ENCODE assay signal across 2 cellular contexts in genomic region chr17:60303406-60304099, GRCh38.
TF ChIP-seq lines count a peak whose summit lies in the region.

No MANE protein-coding gene starts in this region.

TF ChIP-seq in A549, 52 proteins besides CTCF, POLR2A, EP300 and RAD21 (continued from another document):
- TF ChIP-seq ELK1 (IDR thresholded peaks at IDR 0.05; ENCODE audit: low read depth, low read length): no peak
- no peak for TF ChIP-seq MAX (IDR thresholded peaks at IDR 0.05)
- no peak for TF ChIP-seq CBX8 (IDR thresholded peaks at IDR 0.05)
- TF ChIP-seq POLR2AphosphoS2 (conservative IDR thresholded peaks at IDR 0.05; ENCODE audit: low read length): no peak
- no peak for TF ChIP-seq KDM1A (IDR thresholded peaks at IDR 0.05; ENCODE audit: low read depth)
- no peak for TF ChIP-seq CHD4 (IDR thresholded peaks at IDR 0.05; ENCODE audit: borderline replicate concordance)
- TF ChIP-seq BHLHE40 (IDR thresholded peaks at IDR 0.05; ENCODE audit: low read depth, low read length): no peak
- no peak for TF ChIP-seq PHF8 (IDR thresholded peaks at IDR 0.05; ENCODE audit: borderline replicate concordance, low read depth)
- no peak for TF ChIP-seq HEYL (CRISPR knock-in tag; IDR thresholded peaks at IDR 0.05)
- TF ChIP-seq RNF2 (IDR thresholded peaks at IDR 0.05; ENCODE audit: borderline replicate concordance, low read depth): no peak
- no peak for TF ChIP-seq RFX5 (IDR thresholded peaks at IDR 0.05)
- no peak for TF ChIP-seq ESRRA (IDR thresholded peaks at IDR 0.05; ENCODE audit: borderline replicate concordance, low read length)
- no peak for TF ChIP-seq FOSB (CRISPR knock-in tag; IDR thresholded peaks at IDR 0.05)
- TF ChIP-seq HOXB13 (CRISPR knock-in tag; IDR thresholded peaks at IDR 0.05; ENCODE audit: low read depth): no peak

TF ChIP-seq in K562, 482 proteins besides CTCF, POLR2A, EP300 and RAD21 (continued from another document and continues in another):
- TF ChIP-seq TAF7 (tag; IDR thresholded peaks at IDR 0.05) (no peak), ZNF830 (CRISPR knock-in tag; IDR thresholded peaks at IDR 0.05) (no peak), ZNF197 (CRISPR knock-in tag; IDR thresholded peaks at IDR 0.05; ENCODE audit: low read depth) (no peak), MCM2 (IDR thresholded peaks at IDR 0.05; ENCODE audit: low read depth) (no peak), ETV5 (CRISPR knock-in tag; IDR thresholded peaks at IDR 0.05; ENCODE audit: low read depth) (no peak), SMARCE1 (IDR thresholded peaks at IDR 0.05) (peak; percentile 21; the same call in 1 of the 2 replicates), CEBPG (CRISPR knock-in tag; IDR thresholded peaks at IDR 0.05) (no peak), CEBPG (tag; conservative IDR thresholded peaks at IDR 0.05 in 1 of 2, IDR thresholded peaks at IDR 0.05 in 1 of 2) (peak; percentile 42 to 85; a peak in 2 of 4 replicates), ZNF134 (CRISPR knock-in tag; conservative IDR thresholded peaks at IDR 0.05) (no peak), POLR2G (IDR thresholded peaks at IDR 0.05; ENCODE audit: low read depth, low read length) (no peak), HNRNPH1 (optimal IDR thresholded peaks at IDR 0.05; ENCODE audit: low read depth, low read length) (no peak), TFE3 (CRISPR knock-in tag; IDR thresholded peaks at IDR 0.05) (no peak), MTA1 (IDR thresholded peaks at IDR 0.05; ENCODE audit: borderline replicate concordance) (no peak; the same call in 1 of the 2 replicates), FIP1L1 (IDR thresholded peaks at IDR 0.05; ENCODE audit: low read depth, low read length, poor library complexity, severe bottlenecking) (no peak), DPF2 (IDR thresholded peaks at IDR 0.05) (0 out of 2 replicates have a peak, but pooled peaks have one; percentile 19), ZKSCAN3 (CRISPR knock-in tag; IDR thresholded peaks at IDR 0.05) (no peak), ARID3B (CRISPR knock-in tag; IDR thresholded peaks at IDR 0.05; ENCODE audit: borderline replicate concordance) (no peak), UBTF (IDR thresholded peaks at IDR 0.05; ENCODE audit: borderline replicate concordance in 1 of 2, low read depth in 2 of 2, low read length in 2 of 2) (no peak), ZHX1 (conservative IDR thresholded peaks at IDR 0.05; ENCODE audit: low read length) (no peak), TCF7L2 (IDR thresholded peaks at IDR 0.05; ENCODE audit: low read depth, low read length) (no peak), ZNF778 (CRISPR knock-in tag; IDR thresholded peaks at IDR 0.05) (no peak), KLF1 (tag; IDR thresholded peaks at IDR 0.05) (no peak), ARNT (IDR thresholded peaks at IDR 0.05) (no peak), SFPQ (IDR thresholded peaks at IDR 0.05; ENCODE audit: low read depth, low read length) (no peak), ELK3 (CRISPR knock-in tag; IDR thresholded peaks at IDR 0.05) (no peak), MXI1 (IDR thresholded peaks at IDR 0.05; ENCODE audit: low read depth, low read length) (no peak), ADNP (tag; IDR thresholded peaks at IDR 0.05) (no peak), SMAD4 (CRISPR knock-in tag; conservative IDR thresholded peaks at IDR 0.05) (no peak), ZNF609 (CRISPR knock-in tag; IDR thresholded peaks at IDR 0.05; ENCODE audit: borderline replicate concordance) (no peak), CREB1 (IDR thresholded peaks at IDR 0.05) (no peak), CREB1 (CRISPR knock-in tag; IDR thresholded peaks at IDR 0.05) (no peak), PURB (CRISPR knock-in tag; IDR thresholded peaks at IDR 0.05; ENCODE audit: low read depth) (no peak), HDAC3 (IDR thresholded peaks at IDR 0.05; ENCODE audit: borderline replicate concordance, partially characterized antibody) (no peak), DNMT1 (IDR thresholded peaks at IDR 0.05) (no peak), HMG20B (CRISPR knock-in tag; IDR thresholded peaks at IDR 0.05) (no peak)
